In the genomic region with DNA sequence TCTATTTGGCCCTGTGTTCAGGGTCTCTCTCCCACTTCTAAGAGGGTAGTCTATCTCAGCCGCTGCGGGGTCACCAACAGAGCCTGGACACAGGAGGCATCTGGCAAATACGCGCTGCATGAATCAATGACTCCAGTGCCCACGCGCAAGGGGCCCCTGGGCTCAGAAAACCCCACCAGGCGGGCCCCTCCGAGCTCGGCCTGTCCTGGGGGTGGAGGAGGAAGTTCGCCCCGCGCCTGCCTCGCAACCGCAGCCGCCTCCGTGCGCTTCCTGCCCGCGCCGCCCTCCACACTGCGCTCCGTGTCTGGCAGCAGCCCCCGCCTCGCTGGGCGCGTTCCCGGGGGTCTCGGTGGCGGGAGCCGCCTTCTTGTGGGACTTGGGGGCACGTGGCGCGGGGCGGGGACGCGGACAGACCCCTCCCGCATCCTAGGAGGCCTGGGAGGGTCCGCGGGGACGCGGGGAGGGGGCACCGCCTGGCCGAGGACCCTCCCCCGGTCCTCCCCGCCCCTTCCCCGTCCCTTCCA, we compare ENCODE assay signal across 8 cellular contexts. TPM values are rescaled to one million over a fixed set of nuclear protein-coding genes. Genes with fewer than 3 reads are reported as not detected.
DNase-seq lines count a peak whose midpoint lies in the region; ATAC-seq, FAIRE-seq and TF ChIP-seq lines count a peak whose summit lies in the region.

No MANE protein-coding gene starts in this region.

- no peaks in the 10 kb centered on the region for H3K9me3 Mint-ChIP-seq in memory B cell

- peak overlapping the region; percentile 41 for H3K4me3 ChIP-seq in bronchial epithelial cell (ENCODE audit: low read depth, low read length)

- H3K4me1 Mint-ChIP-seq in memory B cell: peaks cover 53% of the 10 kb centered on the region

- no peak for TF ChIP-seq CTCF in bronchial epithelial cell (IDR thresholded peaks at IDR 0.05; ENCODE audit: insufficient read depth, low read length, severe bottlenecking)

- H3K27me3 Mint-ChIP-seq in memory B cell: no peaks in the 10 kb centered on the region

- peak overlapping the region; percentile 94 for H3K27ac Mint-ChIP-seq in memory B cell

- H3K4me3 Mint-ChIP-seq in memory B cell: peak overlapping the region; percentile 93

- DNase-seq in ELR (ENCODE audit: low read depth): peak; percentile 17
- DNase-seq in UCSD-AML1 (lab: John Stamatoyannopoulos, UW; ENCODE audit: unreplicated experiment): peak; percentile 62
- no peak for DNase-seq in bronchial epithelial cell (ENCODE audit: low read depth)
- DNase-seq in memory B cell (ENCODE audit: low spot score in 2 of 2): peak; percentile 58 to 60
- peak; percentile 47 to 77 for DNase-seq in stimulated activated CD8-positive, alpha-beta memory T cell treated with anti-CD3 and anti-CD28 coated beads, Interleukin-7, amount 100 ng/mL, for 4 hours (ENCODE audit: low read depth in 2 of 2)
- no peak for DNase-seq in H4 (ENCODE audit: low spot score)

- peaks cover 3% of the 10 kb centered on the region for H3K36me3 Mint-ChIP-seq in memory B cell

- no peak for FAIRE-seq in bronchial epithelial cell (lab: Jason Lieb, UNC)

- no peaks in the 10 kb centered on the region for H3K27me3 ChIP-seq in bronchial epithelial cell (ENCODE audit: control insufficient read depth, insufficient read depth, low read length)

- ATAC-seq in HG03064 (IDR thresholded peaks at IDR 0.05; ENCODE audit: low read depth, unreplicated experiment) (peak; percentile 38), memory B cell (ENCODE audit: low read depth) (peak; percentile 46), GM18870 (IDR thresholded peaks at IDR 0.05; ENCODE audit: unreplicated experiment) (no peak)

- no peaks in the 10 kb centered on the region for H3K36me3 ChIP-seq in bronchial epithelial cell (ENCODE audit: control insufficient read depth, insufficient read depth, low read length)

RNA-seq across cellular contexts. Expression of a gene that starts 0.8 kb away (rescaled TPM):
- total RNA-seq in bronchial epithelial cell: 3.2 and 17.1 TPM in 2 replicates
- total RNA-seq in H4 (2014; rRNA removed; shearing (Covaris generic)): 1.5 and 1.8 TPM in 2 replicates

Comparison
In these comparisons a context has a peak if more than half of its experiments do, and no peak if none do; other contexts are left out.
1. DNase-seq: peak in ELR (single experiment), UCSD-AML1 (single experiment), memory B cell (2 of 2) and stimulated activated CD8-positive, alpha-beta memory T cell treated with anti-CD3 and anti-CD28 coated beads, Interleukin-7, amount 100 ng/mL, for 4 hours (2 of 2); none in bronchial epithelial cell (single experiment) and H4 (single experiment).